Comparison of ENCODE assay signal across 2 cellular contexts in genomic region chr20:57346477-57346876, GRCh38.
TF ChIP-seq lines count a peak whose summit lies in the region.

No MANE protein-coding gene starts in this region.

TF ChIP-seq in HCT116, 20 proteins besides CTCF, POLR2A, EP300 and RAD21:
- no peak for TF ChIP-seq EZH2 (IDR thresholded peaks at IDR 0.05)
- no peak for TF ChIP-seq ELF1 (IDR thresholded peaks at IDR 0.05; ENCODE audit: borderline replicate concordance, low read depth)
- no peak for TF ChIP-seq YY1 (IDR thresholded peaks at IDR 0.05; ENCODE audit: extremely low read depth, insufficient replicate concordance, low read depth, low read length)
- TF ChIP-seq CBX3 (IDR thresholded peaks at IDR 0.05; ENCODE audit: low read depth), result no peak
- no peak for TF ChIP-seq REST (IDR thresholded peaks at IDR 0.05; ENCODE audit: low read depth)
- TF ChIP-seq EGR1 (IDR thresholded peaks at IDR 0.05; ENCODE audit: low read depth), result no peak
- TF ChIP-seq MAX (IDR thresholded peaks at IDR 0.05), result no peak
- TF ChIP-seq EZH2phosphoT487 (IDR thresholded peaks at IDR 0.05; ENCODE audit: borderline replicate concordance), result no peak
- no peak for TF ChIP-seq ZFX (IDR thresholded peaks at IDR 0.05)
- TF ChIP-seq SIN3A (IDR thresholded peaks at IDR 0.05; ENCODE audit: low read depth), result no peak
- no peak for TF ChIP-seq CEBPB (IDR thresholded peaks at IDR 0.05; ENCODE audit: low read depth)
- TF ChIP-seq TCF7L2 (IDR thresholded peaks at IDR 0.05; ENCODE audit: borderline replicate concordance, extremely low read depth, insufficient read depth, insufficient read length), result no peak
- no peak for TF ChIP-seq JUND (IDR thresholded peaks at IDR 0.05)
- TF ChIP-seq SP1 (IDR thresholded peaks at IDR 0.05; ENCODE audit: low read depth), result no peak
- no peak for TF ChIP-seq ZBTB33 (IDR thresholded peaks at IDR 0.05; ENCODE audit: extremely low read depth, insufficient replicate concordance, low read length)
- no peak for TF ChIP-seq ZNF274 (IDR thresholded peaks at IDR 0.05; ENCODE audit: low read depth, low read length)
- TF ChIP-seq POLR2AphosphoS5 (IDR thresholded peaks at IDR 0.05; ENCODE audit: low read depth, low read length), result no peak
- no peak for TF ChIP-seq SRF (IDR thresholded peaks at IDR 0.05; ENCODE audit: low read depth)
- no peak for TF ChIP-seq FOSL1 (IDR thresholded peaks at IDR 0.05; ENCODE audit: low read depth)

TF ChIP-seq in H1, 55 proteins besides CTCF, POLR2A, EP300 and RAD21:
- TF ChIP-seq FOSL1 (IDR thresholded peaks at IDR 0.05; ENCODE audit: insufficient read depth, low read depth, low read length) (no peak), SP1 (IDR thresholded peaks at IDR 0.05; ENCODE audit: low read depth, low read length) (0 out of 2 replicates have a peak, but pooled peaks have one; percentile 15)
TF ChIP-seq in H1: peak in this region for 1.
